Comparison of ENCODE assay signal across 8 cellular contexts in genomic region chr7:100745184-100745583, GRCh38.
DNase-seq lines count a peak whose midpoint lies in the region; ATAC-seq and TF ChIP-seq lines count a peak whose summit lies in the region.

No MANE protein-coding gene starts in this region.

- no peak for TF ChIP-seq EP300 in Ishikawa (IDR thresholded peaks at IDR 0.05; ENCODE audit: borderline replicate concordance)

- no peak for TF ChIP-seq RAD21 in Ishikawa (IDR thresholded peaks at IDR 0.05; ENCODE audit: low read depth)

- DNase-seq in AG08395 (ENCODE audit: low spot score), result peak; percentile 77
- DNase-seq in astrocyte of the hippocampus (ENCODE audit: low read depth, low spot score), result peak; percentile 66
- DNase-seq in iris pigment epithelial cell (ENCODE audit: low read depth), result peak; percentile 44
- peak in 25 of 49 donors; percentile 1 to 77 (median 14) for DNase-seq in substantia nigra (lab: John Stamatoyannopoulos, UW)
- DNase-seq in NCI-H2107 treated with DMSO at 0.1 percent for 48 hours (lab: John Stamatoyannopoulos, UW; ENCODE audit: unreplicated experiment), result no peak

- ATAC-seq in HG03354 (IDR thresholded peaks at IDR 0.05; ENCODE audit: poor library complexity, severe bottlenecking, unreplicated experiment) (no peak), GM18867 (IDR thresholded peaks at IDR 0.05; ENCODE audit: unreplicated experiment) (no peak)

- no peak overlapping the region for H3K27ac ChIP-seq in substantia nigra (ENCODE audit: low read depth, low read length, poor library complexity, severe bottlenecking)

TF ChIP-seq in Ishikawa, 13 proteins besides CTCF, POLR2A, EP300 and RAD21:
- no peak for TF ChIP-seq FOXM1 (IDR thresholded peaks at IDR 0.05; ENCODE audit: borderline replicate concordance, low read depth)
- 0 out of 2 replicates have a peak, but pooled peaks have one; percentile 40 for TF ChIP-seq MAX (IDR thresholded peaks at IDR 0.05)
